9 cellular contexts compared by ENCODE assay signal in the genomic region with DNA sequence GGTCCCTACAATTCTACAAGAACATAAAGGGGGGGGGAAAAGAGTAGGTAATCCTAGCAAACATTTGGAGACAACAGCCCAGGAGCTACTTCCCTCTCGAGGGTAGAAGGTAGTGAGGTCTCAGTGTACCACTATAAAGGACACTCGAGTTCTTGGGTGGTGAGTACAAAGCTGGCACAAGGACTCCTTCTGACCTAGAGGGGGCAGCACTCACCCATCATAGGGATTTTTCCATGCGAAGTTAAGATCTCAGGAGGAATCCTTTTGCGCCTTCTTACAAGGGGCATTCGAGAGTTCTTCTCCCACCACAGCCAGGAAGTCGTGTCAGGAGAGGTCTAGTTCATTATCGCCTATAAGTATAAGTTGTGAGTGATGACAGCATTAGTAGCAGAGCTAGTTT.
DNase-seq lines count a peak whose midpoint lies in the region; TF ChIP-seq lines count a peak whose summit lies in the region.
"Had no signal": no experiment of that assay in that cellular context is flagged by ENCODE, and none has a peak within 500 bp of the region (broad histone marks: within the 10 kb centered on the region; RNA-seq: fewer than 3 reads in every experiment).

No MANE protein-coding gene starts in this region.

- no peak overlapping the region for H2AFZ ChIP-seq in OCI-LY7 (ENCODE audit: low read length)

- H4K20me1 ChIP-seq in OCI-LY7 (ENCODE audit: insufficient read depth, low read length) = no peaks in the 10 kb centered on the region

- no TSS peak for BruUV-seq in OCI-LY7 (replicated peaks; lab: Mats Ljungman, UMichigan)

- intact Hi-C loops in OCI-LY7 (cut with micrococcal nuclease; ENCODE audit: unreplicated experiment) = no loop called here
- intact Hi-C loops in testis (cut with DNase I; ENCODE audit: low total_unique reads) = no loop called here

- TF ChIP-seq POLR2A in testis (IDR thresholded peaks at IDR 0.05) = no peak

- TF ChIP-seq CTCF in OCI-LY7 (conservative IDR thresholded peaks at IDR 0.05; ENCODE audit: low read length) (peak; percentile 73), testis (IDR thresholded peaks at IDR 0.05) (peak in 2 of 3 experiments; percentile 21 to 33)

- DNase-seq in SHP77 (lab: John Stamatoyannopoulos, UW) = peak; percentile 7 to 17
- DNase-seq in SHP77 treated with DMSO at 0.1 percent for 48 hours (lab: John Stamatoyannopoulos, UW) = no peak
- DNase-seq in OCI-LY7 (ENCODE audit: low spot score) = peak; percentile 14
- peak; percentile 77 for DNase-seq in globus pallidus (ENCODE audit: low spot score)
- DNase-seq in testis = peak; percentile 51
- DNase-seq in occipital lobe (lab: John Stamatoyannopoulos, UW) = no peak
- no peak for DNase-seq in activated CD4-positive, CD25-positive, alpha-beta regulatory T cell (lab: John Stamatoyannopoulos, UW)
- DNase-seq in COR-L47 (lab: John Stamatoyannopoulos, UW) = no peak
- DNase-seq: GDM1 had no signal

- CTCF ChIA-PET in OCI-LY7 (lab: Charles Lee; ENCODE audit: unreplicated experiment) = interaction anchor here (1.0 kb wide), 1 partner anchor 8 kb away, joined by 3 read pairs; no protein-coding TSS in a partner anchor

- H3K79me2 ChIP-seq in OCI-LY7 (ENCODE audit: insufficient read depth, low read depth, low read length) = no peaks in the 10 kb centered on the region

- POLR2A ChIA-PET in OCI-LY7 (lab: Charles Lee) = interaction anchor here (0.7 kb wide), 1 partner anchor 18 kb away, joined by 3 read pairs; no protein-coding TSS in a partner anchor

- H3K4me3 ChIP-seq in OCI-LY7 (ENCODE audit: low read depth, low read length, poor library complexity, severe bottlenecking) = no peak overlapping the region
- H3K4me3 ChIP-seq in testis = no peak overlapping the region

- no peaks in the 10 kb centered on the region for H3K36me3 ChIP-seq in OCI-LY7 (ENCODE audit: insufficient read depth, low read length)
- H3K36me3 ChIP-seq in testis (ENCODE audit: low read depth, missing control alignments) = no peaks in the 10 kb centered on the region

- H3K4me1 ChIP-seq in OCI-LY7 (ENCODE audit: insufficient read depth, low read length, poor library complexity, severe bottlenecking) (no peaks in the 10 kb centered on the region), testis (no peaks in the 10 kb centered on the region)

- H3K4me2 ChIP-seq in OCI-LY7 (ENCODE audit: low read length) = no peak overlapping the region

- H3K27ac ChIP-seq in OCI-LY7 (ENCODE audit: low read depth, low read length, poor library complexity, severe bottlenecking) (no peak overlapping the region), testis (no peak overlapping the region)

- 21 to 28% methylated on average over 7 of the region's 7 CpGs for WGBS in testis, 2 donors

- no peaks in the 10 kb centered on the region for H3K27me3 ChIP-seq in testis

- no peaks in the 10 kb centered on the region for H3K9me2 ChIP-seq in OCI-LY7 (ENCODE audit: insufficient read depth, low read length)

- H3K9me3 ChIP-seq in OCI-LY7 (ENCODE audit: low read length) = no peaks in the 10 kb centered on the region
- no peaks in the 10 kb centered on the region for H3K9me3 ChIP-seq in testis

Comparison
In these comparisons a context has a peak if more than half of its experiments do, and no peak if none do; other contexts are left out.
1. DNase-seq: peak in SHP77 (2 of 2), OCI-LY7 (single experiment), globus pallidus (single experiment) and testis (single experiment); none in SHP77 treated with DMSO at 0.1 percent for 48 hours (single experiment), occipital lobe (single experiment), activated CD4-positive, CD25-positive, alpha-beta regulatory T cell (0 of 4) and COR-L47 (single experiment).